26 cellular contexts compared by ENCODE assay signal in the genomic region with DNA sequence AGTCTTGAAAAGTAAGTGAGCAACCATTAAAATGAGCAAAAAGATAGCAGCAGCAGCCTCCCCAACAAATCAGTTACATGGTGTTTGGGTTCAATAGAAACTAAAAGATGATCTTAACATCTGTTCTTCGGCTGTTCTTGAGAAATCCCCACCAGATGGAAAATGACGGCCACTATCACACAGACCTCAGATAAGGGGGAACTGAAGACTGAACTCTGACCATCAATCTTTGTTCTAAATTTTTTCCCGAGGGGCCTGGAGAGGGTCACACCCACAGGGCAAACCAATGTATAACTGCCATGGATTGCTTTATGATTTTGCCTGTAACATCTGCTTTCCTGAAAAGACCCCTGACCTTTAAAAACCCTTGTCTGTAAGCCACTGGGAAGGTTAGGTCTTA.
DNase-seq lines count a peak whose midpoint lies in the region; ATAC-seq, FAIRE-seq and TF ChIP-seq lines count a peak whose summit lies in the region.
"Had no signal": no experiment of that assay in that cellular context is flagged by ENCODE, and none has a peak within 500 bp of the region (broad histone marks: within the 10 kb centered on the region; RNA-seq: fewer than 3 reads in every experiment).

No MANE protein-coding gene starts in this region.

- TF ChIP-seq POLR2A in GM12878 (IDR thresholded peaks at IDR 0.05; ENCODE audit: low read depth, low read length) = no peak
- no peak for TF ChIP-seq POLR2A in thyroid gland (IDR thresholded peaks at IDR 0.05)

- H3K4me3 ChIP-seq in GM12878 = no peak overlapping the region
- no peak overlapping the region for H3K4me3 ChIP-seq in thyroid gland (replicated peaks in 1 of 3)

- RAD21 ChIA-PET in GM12878 (lab: Charles Lee; ENCODE audit: unreplicated experiment) = no interaction called here

- DNase-seq in GM12878 (ENCODE audit: low read depth, low spot score) (no peak), thyroid gland (no peak)
- no peak for DNase-seq in activated T-cell treated with anti-CD3 and anti-CD28 coated beads, Interleukin-2, amount 50 U/mL, for 24 hours
- DNase-seq in activated CD4-positive, alpha-beta memory T cell treated with anti-CD3 and anti-CD28 coated beads for 36 hours = no peak
- DNase-seq: C1 segment of cervical spinal cord; Caco-2; CD4-positive, alpha-beta memory T cell; DMS 273 treated with DMSO at 0.1 percent for 48 hours; DMS79; GF-D8; Karpas-422; NCI-H1105; NCI-H1436 treated with DMSO at 0.1 percent for 48 hours; NCI-H187 treated with DMSO at 0.1 percent for 48 hours; NCI-H2171 treated with DMSO at 0.1 percent for 48 hours; NCI-H345; NCI-H510A treated with DMSO at 0.1 percent for 48 hours; NCI-H748 treated with DMSO at 0.1 percent for 48 hours; PC-3; SK-N-SH; SW 1271 had no signal

- H3K27me3 Mint-ChIP-seq in activated T-cell treated with anti-CD3 and anti-CD28 coated beads, Interleukin-2, amount 50 U/mL, for 24 hours = peaks cover 2% of the 10 kb centered on the region
- no peaks in the 10 kb centered on the region for H3K27me3 Mint-ChIP-seq in activated CD4-positive, alpha-beta memory T cell treated with anti-CD3 and anti-CD28 coated beads for 36 hours

- no peaks in the 10 kb centered on the region for H4K20me1 ChIP-seq in GM12878 (ENCODE audit: control insufficient read depth, insufficient read depth)

- H3K4me2 ChIP-seq in GM12878 (ENCODE audit: control insufficient read depth, insufficient read depth) = no peak overlapping the region
- H3K4me2 ChIP-seq: SK-N-SH had no signal

- POLR2A ChIA-PET in GM12878 (lab: Charles Lee) = no interaction called here
- POLR2A ChIA-PET in activated CD4-positive, alpha-beta memory T cell treated with anti-CD3 and anti-CD28 coated beads for 36 hours (lab: Charles Lee) = no interaction called here

- H3K36me3 ChIP-seq in GM12878 (ENCODE audit: control insufficient read depth in 2 of 2, insufficient read depth in 2 of 2, low read length in 1 of 2) = no peaks in the 10 kb centered on the region
- H3K36me3 ChIP-seq in thyroid gland = no peaks in the 10 kb centered on the region

- H3K27ac Mint-ChIP-seq in activated T-cell treated with anti-CD3 and anti-CD28 coated beads, Interleukin-2, amount 50 U/mL, for 24 hours = no peak overlapping the region
- no peak overlapping the region for H3K27ac Mint-ChIP-seq in activated CD4-positive, alpha-beta memory T cell treated with anti-CD3 and anti-CD28 coated beads for 36 hours
- H3K27ac Mint-ChIP-seq: CD4-positive, alpha-beta memory T cell; T-helper 1 cell treated with Interleukin-12 subunit alpha and Interleukin-12 subunit beta and Interleukin-4 antibody, amounts not matched to agents 30 μg/mL and 1 μg/mL, for 36 hours had no signal

- in situ Hi-C loops in GM12878 (cut with MboI) = no loop called here

- FAIRE-seq in GM12878 (lab: Jason Lieb, UNC) = no peak

- WGBS in GM12878 (ENCODE audit: insufficient coverage, insufficient replicate concordance, low lambda C conversion rate, missing lambda C conversion rate) = 18% methylated on average over 3 of the region's 3 CpGs
- 69 to 87% methylated on average over 3 of the region's 3 CpGs for WGBS in thyroid gland, 2 donors

- H3K4me1 Mint-ChIP-seq in activated T-cell treated with anti-CD3 and anti-CD28 coated beads, Interleukin-2, amount 50 U/mL, for 24 hours (ENCODE audit: low read depth) = no peaks in the 10 kb centered on the region
- no peaks in the 10 kb centered on the region for H3K4me1 Mint-ChIP-seq in activated CD4-positive, alpha-beta memory T cell treated with anti-CD3 and anti-CD28 coated beads for 36 hours (ENCODE audit: low read depth)

- no peak for TF ChIP-seq RAD21 in GM12878 (IDR thresholded peaks at IDR 0.05; ENCODE audit: insufficient read depth, low read depth, low read length)

- H3K79me2 ChIP-seq in GM12878 (ENCODE audit: control insufficient read depth, insufficient read depth, low read length) = no peaks in the 10 kb centered on the region

- H3K4me3 Mint-ChIP-seq in activated T-cell treated with anti-CD3 and anti-CD28 coated beads, Interleukin-2, amount 50 U/mL, for 24 hours = no peak overlapping the region
- H3K4me3 Mint-ChIP-seq in activated CD4-positive, alpha-beta memory T cell treated with anti-CD3 and anti-CD28 coated beads for 36 hours = no peak overlapping the region
- H3K4me3 Mint-ChIP-seq: CD4-positive, alpha-beta memory T cell; T-helper 1 cell treated with Interleukin-12 subunit alpha and Interleukin-12 subunit beta and Interleukin-4 antibody, amounts not matched to agents 30 μg/mL and 1 μg/mL, for 36 hours had no signal

- no peak overlapping the region for H3K9ac ChIP-seq in GM12878 (ENCODE audit: control insufficient read depth, insufficient read depth, low read length)
- H3K9ac ChIP-seq: SK-N-SH had no signal

- SMC1A ChIA-PET in GM12878 (lab: Charles Lee; ENCODE audit: uncharacterized antibody, unreplicated experiment) = no interaction called here

- no peak for TF ChIP-seq EP300 in GM12878 (IDR thresholded peaks at IDR 0.05; ENCODE audit: borderline replicate concordance in 1 of 2, control insufficient read depth in 1 of 2, low read depth in 2 of 2, low read length in 2 of 2)

- CTCF ChIA-PET in GM12878 (lab: Yijun Ruan, JAX) = no interaction called here
- CTCF ChIA-PET in activated CD4-positive, alpha-beta memory T cell treated with anti-CD3 and anti-CD28 coated beads for 36 hours (lab: Charles Lee) = no interaction called here

- BruUV-seq in GM12878 (replicated peaks; lab: Mats Ljungman, UMichigan) = no TSS peak

- no peaks in the 10 kb centered on the region for H3K27me3 ChIP-seq in GM12878 (replicated peaks in 1 of 2; ENCODE audit: control insufficient read depth in 2 of 2, insufficient read depth in 2 of 2, low read length in 1 of 2)
- H3K27me3 ChIP-seq in thyroid gland = no peaks in the 10 kb centered on the region

- peak; percentile 47 for ATAC-seq in GM19351 (IDR thresholded peaks at IDR 0.05; ENCODE audit: unreplicated experiment)
- peak; percentile 52 for ATAC-seq in HG03159 (IDR thresholded peaks at IDR 0.05; ENCODE audit: unreplicated experiment)
- ATAC-seq in GM12878 = peak; percentile 48
- no peak for ATAC-seq in HG03439 (IDR thresholded peaks at IDR 0.05; ENCODE audit: unreplicated experiment)
- ATAC-seq: HCT116, PC-3 had no signal

- intact Hi-C loops in GM12878 (cut with micrococcal nuclease; ENCODE audit: unreplicated experiment) (no loop called here), thyroid gland (cut with DNase I) (no loop called here)
- intact Hi-C loops in activated CD4-positive, alpha-beta memory T cell treated with anti-CD3 and anti-CD28 coated beads for 36 hours (cut with micrococcal nuclease) = no loop called here

- no peak for TF ChIP-seq CTCF in GM12878 (IDR thresholded peaks at IDR 0.05 in 2 of 3, conservative IDR thresholded peaks at IDR 0.05 in 1 of 3; ENCODE audit: control insufficient read depth in 2 of 3, extremely low read depth in 1 of 3, insufficient read depth in 1 of 3, low read depth in 3 of 3, low read length in 3 of 3)
- TF ChIP-seq CTCF in thyroid gland (IDR thresholded peaks at IDR 0.05) = no peak

- H3K9me3 Mint-ChIP-seq in activated T-cell treated with anti-CD3 and anti-CD28 coated beads, Interleukin-2, amount 50 U/mL, for 24 hours = no peaks in the 10 kb centered on the region
- no peaks in the 10 kb centered on the region for H3K9me3 Mint-ChIP-seq in activated CD4-positive, alpha-beta memory T cell treated with anti-CD3 and anti-CD28 coated beads for 36 hours
- H3K9me3 Mint-ChIP-seq: T-helper 1 cell treated with Interleukin-12 subunit alpha and Interleukin-12 subunit beta and Interleukin-4 antibody, amounts not matched to agents 30 μg/mL and 1 μg/mL, for 36 hours had no signal

- no peak overlapping the region for H3K27ac ChIP-seq in GM12878 (ENCODE audit: control insufficient read depth, insufficient read depth)
- H3K27ac ChIP-seq in thyroid gland = no peak overlapping the region

- H3K4me1 ChIP-seq in GM12878 (ENCODE audit: control insufficient read depth, insufficient read depth, low read length) = no peaks in the 10 kb centered on the region
- peaks cover 11 to 19% of the 10 kb centered on the region in 2 donors for H3K4me1 ChIP-seq in thyroid gland

- no peaks in the 10 kb centered on the region for H3K36me3 Mint-ChIP-seq in activated T-cell treated with anti-CD3 and anti-CD28 coated beads, Interleukin-2, amount 50 U/mL, for 24 hours (ENCODE audit: low read depth)
- H3K36me3 Mint-ChIP-seq in activated CD4-positive, alpha-beta memory T cell treated with anti-CD3 and anti-CD28 coated beads for 36 hours = no peaks in the 10 kb centered on the region
- H3K36me3 Mint-ChIP-seq: CD4-positive, alpha-beta memory T cell had no signal

- H3K9me3 ChIP-seq in GM12878 (replicated peaks; ENCODE audit: control insufficient read depth, insufficient read depth, low read length) (no peaks in the 10 kb centered on the region), thyroid gland (no peaks in the 10 kb centered on the region)
- H3K9me3 ChIP-seq: Caco-2, SK-N-SH had no signal

- H2AFZ ChIP-seq in GM12878 (ENCODE audit: control insufficient read depth, low read depth, low read length) = no peak overlapping the region

TF ChIP-seq in GM12878, 131 proteins besides CTCF, POLR2A, EP300 and RAD21:
- no peak for TF ChIP-seq WRNIP1 (IDR thresholded peaks at IDR 0.05; ENCODE audit: borderline replicate concordance, low read depth, low read length)
- TF ChIP-seq IKZF1 (conservative IDR thresholded peaks at IDR 0.05) = peak; percentile 61
- peak; percentile 36; the same call in 1 of the 2 replicates for TF ChIP-seq DPF2 (IDR thresholded peaks at IDR 0.05)
- TF ChIP-seq NR2F1 (conservative IDR thresholded peaks at IDR 0.05) = peak; percentile 76
